Comparison of ENCODE assay signal across 34 cellular contexts in the genomic region with DNA sequence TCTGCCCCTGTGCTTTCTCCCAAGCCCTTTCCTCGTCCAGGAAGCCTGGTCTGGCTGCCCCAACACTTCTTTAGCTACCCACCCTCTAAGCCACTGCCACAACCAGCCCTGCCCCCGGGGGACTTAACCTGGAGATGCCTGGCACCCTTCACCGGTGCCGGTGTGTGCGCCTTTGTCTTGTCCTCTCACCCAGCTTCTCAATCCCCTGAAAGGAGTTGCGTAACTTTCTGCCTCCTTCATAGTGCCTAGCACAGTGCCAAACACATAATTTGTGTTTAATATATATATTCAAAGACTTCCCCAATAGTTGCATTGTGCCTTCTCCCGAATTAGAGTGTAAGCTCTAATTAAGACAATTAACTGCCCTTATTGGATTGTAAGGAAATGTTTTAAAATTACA.
"Had no signal": no experiment of that assay in that cellular context is flagged by ENCODE, and none has a peak within 500 bp of the region (broad histone marks: within the 10 kb centered on the region; RNA-seq: fewer than 3 reads in every experiment).

No MANE protein-coding gene starts in this region.

- H3K4me1 Mint-ChIP-seq: activated CD4-positive, alpha-beta T cell treated with anti-CD3 and anti-CD28 coated beads for 36 hours; activated CD4-positive, alpha-beta T cell treated with anti-CD3 and anti-CD28 coated beads, Interleukin-2, amount 10 ng/mL, durations not matched to agents 24 days and 14 days; activated CD8-positive, alpha-beta memory T cell treated with anti-CD3 and anti-CD28 coated beads, Interleukin-2, amount 10 ng/mL, durations not matched to agents 7 days and 5 days; activated naive CD4-positive, alpha-beta T cell treated with anti-CD3 and anti-CD28 coated beads, Interleukin-2, amount 50 U/mL, for 24 hours; activated naive CD8-positive, alpha-beta T cell treated with anti-CD3 and anti-CD28 coated beads for 36 hours; activated naive CD8-positive, alpha-beta T cell treated with anti-CD3 and anti-CD28 coated beads, Interleukin-2, amount 50 U/mL, for 24 hours had no signal

- H3K4me1 ChIP-seq: adrenal gland, ascending aorta, breast epithelium, colonic mucosa, heart left ventricle had no signal

- H3K36me3 Mint-ChIP-seq: activated CD4-positive, alpha-beta memory T cell treated with anti-CD3 and anti-CD28 coated beads for 36 hours; activated CD8-positive, alpha-beta memory T cell treated with anti-CD3 and anti-CD28 coated beads, Interleukin-2, amount 10 ng/mL, durations not matched to agents 7 days and 5 days; activated naive CD4-positive, alpha-beta T cell treated with anti-CD3 and anti-CD28 coated beads, Interleukin-2, amount 50 U/mL, for 24 hours; activated naive CD8-positive, alpha-beta T cell treated with anti-CD3 and anti-CD28 coated beads for 36 hours; brain had no signal

- H3K9me3 ChIP-seq: adrenal gland, ascending aorta, colonic mucosa had no signal

- H3K9me3 Mint-ChIP-seq: activated CD4-positive, alpha-beta T cell treated with anti-CD3 and anti-CD28 coated beads, Interleukin-2, amount 10 ng/mL, durations not matched to agents 24 days and 14 days; activated naive CD4-positive, alpha-beta T cell treated with anti-CD3 and anti-CD28 coated beads, Interleukin-2, amount 50 U/mL, for 24 hours; activated T-helper 1 cell treated with anti-CD3 and anti-CD28 coated beads, Interleukin-12 subunit alpha, Interleukin-12 subunit beta, Interleukin-2, Interleukin-4 antibody, amounts not matched to agents 30 ng/mL and 10 ng/mL and 1 ng/mL, durations not matched to agents 14 hours and 24 hours and 36 hours; activated T-helper 2 cell treated with anti-CD3 and anti-CD28 coated beads, Interferon-gamma antibody, Interleukin-2, Interleukin-4, amounts not matched to agents 10 μg/mL and 5 μg/mL and 100 μg/mL, durations not matched to agents 14 hours and 24 hours and 36 hours had no signal

- H3K4me3 ChIP-seq: adrenal gland, ascending aorta, breast epithelium, cardiac muscle cell, colonic mucosa, heart left ventricle had no signal

- H3K36me3 ChIP-seq: adrenal gland, ascending aorta, breast epithelium, cardiac muscle cell, colonic mucosa, heart left ventricle had no signal

- ATAC-seq: activated CD4-positive, alpha-beta T cell treated with anti-CD3 and anti-CD28 coated beads for 36 hours; activated CD8-positive, alpha-beta memory T cell treated with anti-CD3 and anti-CD28 coated beads, Interleukin-2, amount 10 ng/mL, durations not matched to agents 7 days and 5 days; activated CD8-positive, alpha-beta T cell treated with anti-CD3 and anti-CD28 coated beads, Interleukin-2, amount 10 ng/mL, durations not matched to agents 7 days and 5 days; activated naive CD8-positive, alpha-beta T cell treated with anti-CD3 and anti-CD28 coated beads, Interleukin-2, amount 50 U/mL, for 24 hours; heart left ventricle had no signal

- FAIRE-seq: endometrium, endothelial cell of umbilical vein, frontal cortex had no signal

- H3K27me3 ChIP-seq: adrenal gland, ascending aorta, colonic mucosa had no signal

- H3K27ac ChIP-seq: adrenal gland, ascending aorta, breast epithelium, cardiac muscle cell, colonic mucosa, epithelial cell of prostate, heart left ventricle had no signal

- H3K27ac Mint-ChIP-seq: activated CD4-positive, alpha-beta memory T cell treated with anti-CD3 and anti-CD28 coated beads for 36 hours; activated CD4-positive, alpha-beta T cell treated with anti-CD3 and anti-CD28 coated beads for 36 hours; activated CD4-positive, alpha-beta T cell treated with anti-CD3 and anti-CD28 coated beads, Interleukin-2, amount 10 ng/mL, durations not matched to agents 24 days and 14 days; activated CD8-positive, alpha-beta memory T cell treated with anti-CD3 and anti-CD28 coated beads, Interleukin-2, amount 10 ng/mL, durations not matched to agents 7 days and 5 days; activated CD8-positive, alpha-beta T cell treated with anti-CD3 and anti-CD28 coated beads, Interleukin-2, amount 10 ng/mL, durations not matched to agents 7 days and 5 days; activated naive CD4-positive, alpha-beta T cell treated with anti-CD3 and anti-CD28 coated beads for 36 hours; activated naive CD4-positive, alpha-beta T cell treated with anti-CD3 and anti-CD28 coated beads, Interleukin-2, amount 50 U/mL, for 24 hours; activated naive CD8-positive, alpha-beta T cell treated with anti-CD3 and anti-CD28 coated beads for 36 hours; activated naive CD8-positive, alpha-beta T cell treated with anti-CD3 and anti-CD28 coated beads, Interleukin-2, amount 50 U/mL, for 24 hours; activated T-helper 1 cell treated with anti-CD3 and anti-CD28 coated beads, Interleukin-12 subunit alpha, Interleukin-12 subunit beta, Interleukin-2, Interleukin-4 antibody, amounts not matched to agents 30 ng/mL and 10 ng/mL and 1 ng/mL, durations not matched to agents 14 hours and 24 hours and 36 hours; activated T-helper 2 cell treated with anti-CD3 and anti-CD28 coated beads, Interferon-gamma antibody, Interleukin-2, Interleukin-4, amounts not matched to agents 10 μg/mL and 5 μg/mL and 100 μg/mL, durations not matched to agents 14 hours and 24 hours and 36 hours; brain had no signal

- DNase-seq: activated CD4-positive, alpha-beta memory T cell treated with anti-CD3 and anti-CD28 coated beads for 36 hours; activated CD4-positive, alpha-beta T cell treated with anti-CD3 and anti-CD28 coated beads for 36 hours; activated CD4-positive, alpha-beta T cell treated with anti-CD3 and anti-CD28 coated beads, Interleukin-2, amount 10 ng/mL, durations not matched to agents 24 days and 14 days; activated CD4-positive, CD25-positive, alpha-beta regulatory T cell; activated CD4-positive, CD25-positive, alpha-beta regulatory T cell treated with anti-CD3 and anti-CD28 coated beads, Interleukin-2, amount 50 U/mL, for 72 hours; activated CD8-positive, alpha-beta memory T cell treated with anti-CD3 and anti-CD28 coated beads, Interleukin-2, amount 10 ng/mL, durations not matched to agents 7 days and 5 days; activated CD8-positive, alpha-beta memory T cell treated with anti-CD3 and anti-CD28 coated beads, Interleukin-2, amount 50 U/mL, for 4 hours; activated CD8-positive, alpha-beta T cell treated with anti-CD3 and anti-CD28 coated beads, Interleukin-2, amount 10 ng/mL, durations not matched to agents 7 days and 5 days; activated effector memory CD4-positive, alpha-beta T cell treated with anti-CD3 and anti-CD28 coated beads, Interleukin-2, amount 50 U/mL, for 16 hours; activated naive CD4-positive, alpha-beta T cell treated with anti-CD3 and anti-CD28 coated beads for 36 hours; activated naive CD8-positive, alpha-beta T cell treated with anti-CD3 and anti-CD28 coated beads for 36 hours; activated naive CD8-positive, alpha-beta T cell treated with anti-CD3 and anti-CD28 coated beads, Interleukin-2, amount 50 U/mL, for 24 hours; activated T-cell treated with anti-CD3 and anti-CD28 coated beads, Interleukin-2, amount 50 U/mL, for 1 hour; activated T-cell treated with anti-CD3 and anti-CD28 coated beads, Interleukin-2, amount 50 U/mL, for 48 hours; adrenal gland; amygdala; central memory CD4-positive, alpha-beta T cell; cerebellar nuclear complex; colonic mucosa; effector CD8-positive, alpha-beta T cell; foreskin fibroblast; heart left ventricle; T-helper 2 cell had no signal

- H3K4me3 Mint-ChIP-seq: activated CD4-positive, alpha-beta memory T cell treated with anti-CD3 and anti-CD28 coated beads for 36 hours; activated CD4-positive, alpha-beta T cell treated with anti-CD3 and anti-CD28 coated beads for 36 hours; activated CD4-positive, alpha-beta T cell treated with anti-CD3 and anti-CD28 coated beads, Interleukin-2, amount 10 ng/mL, durations not matched to agents 24 days and 14 days; activated CD8-positive, alpha-beta memory T cell treated with anti-CD3 and anti-CD28 coated beads, Interleukin-2, amount 10 ng/mL, durations not matched to agents 7 days and 5 days; activated CD8-positive, alpha-beta T cell treated with anti-CD3 and anti-CD28 coated beads, Interleukin-2, amount 10 ng/mL, durations not matched to agents 7 days and 5 days; activated naive CD4-positive, alpha-beta T cell treated with anti-CD3 and anti-CD28 coated beads for 36 hours; activated naive CD4-positive, alpha-beta T cell treated with anti-CD3 and anti-CD28 coated beads, Interleukin-2, amount 50 U/mL, for 24 hours; activated naive CD8-positive, alpha-beta T cell treated with anti-CD3 and anti-CD28 coated beads for 36 hours; activated naive CD8-positive, alpha-beta T cell treated with anti-CD3 and anti-CD28 coated beads, Interleukin-2, amount 50 U/mL, for 24 hours; activated T-helper 1 cell treated with anti-CD3 and anti-CD28 coated beads, Interleukin-12 subunit alpha, Interleukin-12 subunit beta, Interleukin-2, Interleukin-4 antibody, amounts not matched to agents 30 ng/mL and 10 ng/mL and 1 ng/mL, durations not matched to agents 14 hours and 24 hours and 36 hours; brain had no signal
